ENCODE assay signal across 9 cellular contexts in genomic region chr19:55146078-55146647, GRCh38. TPM values are rescaled to one million over a fixed set of nuclear protein-coding genes. Genes with fewer than 3 reads are reported as not detected.
A peak's percentile ranks its signal among the peaks of the same experiment; 100 is the strongest.
DNase-seq lines count a peak whose midpoint lies in the region; ATAC-seq and TF ChIP-seq lines count a peak whose summit lies in the region.
"Had no signal": no experiment of that assay in that cellular context is flagged by ENCODE, and none has a peak within 500 bp of the region (broad histone marks: within the 10 kb centered on the region; RNA-seq: fewer than 3 reads in every experiment).

No MANE protein-coding gene starts in this region.

- H3K4me2 ChIP-seq in BLaER1 treated with 17β-estradiol and CSF1 and Interleukin-3, amounts not matched to agents 10 nM and 100 nM = peak overlapping the region; percentile 80 to 99 (median 94); a peak in 19 of 22 replicates
- H3K4me2 ChIP-seq in GM23248 (ENCODE audit: unreplicated experiment) = no peak overlapping the region

- no peaks in the 10 kb centered on the region for H3K79me2 ChIP-seq in GM23248 (ENCODE audit: insufficient read depth)

- no peaks in the 10 kb centered on the region for H3F3A ChIP-seq in GM23248 (ENCODE audit: insufficient read depth)

- H3K36me3 ChIP-seq in BLaER1 treated with 17β-estradiol and CSF1 and Interleukin-3, amounts not matched to agents 10 nM and 100 nM = peaks cover 0 to 19% (median 0%) of the 10 kb centered on the region in 11 experiments; a peak in 4 of 22 replicates
- H3K36me3 ChIP-seq in GM23248 (ENCODE audit: low read depth) = no peaks in the 10 kb centered on the region

- peak; percentile 46 for DNase-seq in GM23248
- DNase-seq in NCI-H748 (lab: John Stamatoyannopoulos, UW; ENCODE audit: unreplicated experiment) = peak; percentile 84
- no peak for DNase-seq in choroid plexus epithelial cell (ENCODE audit: low read depth)
- no peak for DNase-seq in progenitor cell of endocrine pancreas (ENCODE audit: low spot score, unreplicated experiment)
- DNase-seq: left cardiac atrium had no signal

- peaks cover 64% of the 10 kb centered on the region for H3K27me3 Mint-ChIP-seq in progenitor cell of endocrine pancreas

- H3K4me3 Mint-ChIP-seq in progenitor cell of endocrine pancreas (ENCODE audit: low read depth) = no peak overlapping the region

- no peaks in the 10 kb centered on the region for H3K9me3 Mint-ChIP-seq in progenitor cell of endocrine pancreas (ENCODE audit: low read depth)

- peaks cover 24 to 69% (median 44%) of the 10 kb centered on the region in 10 experiments for H3K4me1 ChIP-seq in BLaER1 treated with 17β-estradiol and CSF1 and Interleukin-3, amounts not matched to agents 10 nM and 100 nM
- H3K4me1 ChIP-seq in GM23248 (ENCODE audit: insufficient read depth) = no peaks in the 10 kb centered on the region

- no peaks in the 10 kb centered on the region for H3K36me3 Mint-ChIP-seq in progenitor cell of endocrine pancreas (ENCODE audit: insufficient read depth)

- TF ChIP-seq CTCF in choroid plexus epithelial cell (conservative IDR thresholded peaks at IDR 0.05; ENCODE audit: low read depth, low read length) (peak; percentile 62), progenitor cell of endocrine pancreas (IDR thresholded peaks at IDR 0.05; ENCODE audit: unreplicated experiment) (peak; percentile 55)

- 0 to 3% methylated on average over 6 to 36 of the region's 38 CpGs for WGBS in GM23248 (ENCODE audit: low coverage in 1 of 2, low lambda C conversion rate in 2 of 2, missing lambda C conversion rate in 2 of 2), 2 experiments

- peak overlapping the region; percentile 53 to 73 (median 62) for H3K4me3 ChIP-seq in BLaER1 treated with 17β-estradiol and CSF1 and Interleukin-3, amounts not matched to agents 10 nM and 100 nM
- H3K4me3 ChIP-seq in GM23248 (no peak overlapping the region), choroid plexus epithelial cell (ENCODE audit: low read depth, low read length) (no peak overlapping the region)

- no peak overlapping the region for H2AFZ ChIP-seq in GM23248

- H3K9me3 ChIP-seq in BLaER1 treated with 17β-estradiol and CSF1 and Interleukin-3, amounts not matched to agents 10 nM and 100 nM (replicated peaks in 1 of 11) = peaks cover 0 to 3% (median 0%) of the 10 kb centered on the region in 11 experiments; a peak in 1 of 22 replicates
- H3K9me3 ChIP-seq in GM23248 (ENCODE audit: low read depth) = no peaks in the 10 kb centered on the region

- in situ Hi-C loops in GM23248 (cut with MboI) = loop anchor here (10.0 to 25.0 kb wide), 2 partner anchors 269 to 491 kb away; partner anchors contain the start of genes CCDC106, ZNF580 and ZNF581

- no peak overlapping the region for H3K27ac Mint-ChIP-seq in progenitor cell of endocrine pancreas

- H4K20me1 ChIP-seq in BLaER1 treated with 17β-estradiol and CSF1 and Interleukin-3, amounts not matched to agents 10 nM and 100 nM = peaks cover 0 to 7% (median 0%) of the 10 kb centered on the region in 11 experiments; a peak in 3 of 22 replicates
- H4K20me1 ChIP-seq in GM23248 (ENCODE audit: insufficient read depth) = no peaks in the 10 kb centered on the region

- no peaks in the 10 kb centered on the region for H3K9me2 ChIP-seq in GM23248 (ENCODE audit: insufficient read depth)

- no peak for TF ChIP-seq POLR2A in GM18505 (IDR thresholded peaks at IDR 0.05; ENCODE audit: borderline replicate concordance, extremely low read depth, insufficient read depth, insufficient read length)

- ATAC-seq in GM18505 (IDR thresholded peaks at IDR 0.05; ENCODE audit: unreplicated experiment) = no peak
- ATAC-seq in HG02678 (IDR thresholded peaks at IDR 0.05; ENCODE audit: unreplicated experiment) = no peak
- no peak for ATAC-seq in GM19395 (IDR thresholded peaks at IDR 0.05; ENCODE audit: unreplicated experiment)

- H3K9ac ChIP-seq in BLaER1 treated with 17β-estradiol and CSF1 and Interleukin-3, amounts not matched to agents 10 nM and 100 nM = peak overlapping the region in 10 of 11 experiments; percentile 27 to 71 (median 57); a peak in 13 of 22 replicates
- no peak overlapping the region for H3K9ac ChIP-seq in GM23248

- H3K4me1 Mint-ChIP-seq in progenitor cell of endocrine pancreas (ENCODE audit: low read depth) = peaks cover 4% of the 10 kb centered on the region

- peak overlapping the region in 4 of 11 experiments; percentile 17 to 47 (median 35); a peak in 2 of 22 replicates for H3K27ac ChIP-seq in BLaER1 treated with 17β-estradiol and CSF1 and Interleukin-3, amounts not matched to agents 10 nM and 100 nM
- no peak overlapping the region for H3K27ac ChIP-seq in GM23248

- H3K27me3 ChIP-seq in BLaER1 treated with 17β-estradiol and CSF1 and Interleukin-3, amounts not matched to agents 10 nM and 100 nM = peaks cover 0 to 17% (median 11%) of the 10 kb centered on the region in 11 experiments; a peak in 8 of 22 replicates
- H3K27me3 ChIP-seq in GM23248 (replicated peaks; ENCODE audit: insufficient read depth) = peaks cover 30% of the 10 kb centered on the region

RNA-seq across cellular contexts. Expression of gene TNNT1, which starts 2.8 kb away (rescaled TPM):
- 0.76 TPM in 1 of 2 replicates, not detected in the other for total RNA-seq in GM23248 (2014; rRNA removed; shearing (Covaris generic))
- 1.3 and 1.8 TPM in 2 replicates for polyA plus RNA-seq in GM23248 (2016; fragmentation: Nextera tagmentation; extraction: Ambion mirVana)
- total RNA-seq in progenitor cell of endocrine pancreas = 4.6 and 5.5 TPM in 2 replicates

RNA-seq across cellular contexts. Expression of gene TNNI3, which starts 11.4 kb away (rescaled TPM):
- total RNA-seq in GM23248 (2014; rRNA removed; shearing (Covaris generic)) = not detected in 2 replicates
- 0.35 TPM in 1 of 2 replicates, not detected in the other for polyA plus RNA-seq in GM23248 (2016; fragmentation: Nextera tagmentation; extraction: Ambion mirVana)
- 5.5 and 6.0 TPM in 2 replicates for total RNA-seq in progenitor cell of endocrine pancreas

RNA-seq across cellular contexts. Expression of gene DNAAF3, which starts 20.2 kb away (rescaled TPM):
- total RNA-seq in GM23248 (2014; rRNA removed; shearing (Covaris generic)) = 0.22 and 0.25 TPM in 2 replicates
- 0.39 and 0.47 TPM in 2 replicates for polyA plus RNA-seq in GM23248 (2016; fragmentation: Nextera tagmentation; extraction: Ambion mirVana)
- 14.9 and 18.4 TPM in 2 replicates for total RNA-seq in progenitor cell of endocrine pancreas

RNA-seq across cellular contexts. Expression of gene PPP1R12C, which starts 28.7 kb away (rescaled TPM):
- total RNA-seq in GM23248 (2014; rRNA removed; shearing (Covaris generic)) = 66.9 and 82.5 TPM in 2 replicates
- polyA plus RNA-seq in GM23248 (2016; fragmentation: Nextera tagmentation; extraction: Ambion mirVana) = 16.4 and 17.3 TPM in 2 replicates
- 110 and 118 TPM in 2 replicates for total RNA-seq in progenitor cell of endocrine pancreas

RNA-seq across cellular contexts. Expression of gene SYT5, which starts 33.9 kb away (rescaled TPM):
- total RNA-seq in GM23248 (2014; rRNA removed; shearing (Covaris generic)) = not detected in 2 replicates
- 0.28 and 0.38 TPM in 2 replicates for polyA plus RNA-seq in GM23248 (2016; fragmentation: Nextera tagmentation; extraction: Ambion mirVana)
- total RNA-seq in progenitor cell of endocrine pancreas = 4.3 and 4.8 TPM in 2 replicates
- total RNA-seq: left cardiac atrium had no signal

Comparison
In these comparisons a context has a peak if more than half of its experiments do, and no peak if none do; other contexts are left out.
1. H3K4me3 ChIP-seq: peak in BLaER1 treated with 17β-estradiol and CSF1 and Interleukin-3, amounts not matched to agents 10 nM and 100 nM (10 of 10); none in GM23248 (single experiment) and choroid plexus epithelial cell (single experiment).
2. DNase-seq: peak in GM23248 (single experiment) and NCI-H748 (single experiment); none in choroid plexus epithelial cell (single experiment) and progenitor cell of endocrine pancreas (single experiment).
3. RNA of gene DNAAF3, which starts 20.2 kb away (total RNA-seq): 14.9 to 18.4 TPM in progenitor cell of endocrine pancreas; 0.22 to 0.25 TPM in GM23248; every median in the first group is over 10 times any median in the second.